In genomic region chr4:78601013-78601412, GRCh38 we compare ENCODE assay signal across 16 cellular contexts. TPM values are rescaled to one million over a fixed set of nuclear protein-coding genes. Genes with fewer than 3 reads are reported as not detected.
DNase-seq lines count a peak whose midpoint lies in the region; ATAC-seq, FAIRE-seq and TF ChIP-seq lines count a peak whose summit lies in the region.
"Had no signal": no experiment of that assay in that cellular context is flagged by ENCODE, and none has a peak within 500 bp of the region (broad histone marks: within the 10 kb centered on the region; RNA-seq: fewer than 3 reads in every experiment).

No MANE protein-coding gene starts in this region.

- H3K27ac ChIP-seq in GM12878 (ENCODE audit: control insufficient read depth, insufficient read depth): no peak overlapping the region
- H3K27ac ChIP-seq: BLaER1 had no signal

- TF ChIP-seq CTCF in GM12878 (IDR thresholded peaks at IDR 0.05 in 2 of 3, conservative IDR thresholded peaks at IDR 0.05 in 1 of 3; ENCODE audit: control insufficient read depth in 2 of 3, extremely low read depth in 1 of 3, insufficient read depth in 1 of 3, low read depth in 3 of 3, low read length in 3 of 3): peak in 1 of 3 experiments; percentile 16; a peak in 1 of 6 replicates

- WGBS in GM12878 (ENCODE audit: insufficient coverage, insufficient replicate concordance, low lambda C conversion rate, missing lambda C conversion rate): 2% methylated on average over 7 of the region's 7 CpGs

- peak; percentile 44 to 83; a peak in 3 of 4 replicates for TF ChIP-seq EP300 in GM12878 (IDR thresholded peaks at IDR 0.05; ENCODE audit: borderline replicate concordance in 1 of 2, control insufficient read depth in 1 of 2, low read depth in 2 of 2, low read length in 2 of 2)

- intact Hi-C loops in GM12878 (cut with micrococcal nuclease; ENCODE audit: unreplicated experiment): no loop called here

- no TSS peak for BruUV-seq in GM12878 (replicated peaks; lab: Mats Ljungman, UMichigan)

- no peaks in the 10 kb centered on the region for H3K27me3 ChIP-seq in GM12878 (replicated peaks in 1 of 2; ENCODE audit: control insufficient read depth in 2 of 2, insufficient read depth in 2 of 2, low read length in 1 of 2)
- H3K27me3 ChIP-seq: BLaER1 had no signal

- H3K4me1 ChIP-seq in GM12878 (ENCODE audit: control insufficient read depth, insufficient read depth, low read length): no peaks in the 10 kb centered on the region

- no peaks in the 10 kb centered on the region for H3K79me2 ChIP-seq in GM12878 (ENCODE audit: control insufficient read depth, insufficient read depth, low read length)

- H2AFZ ChIP-seq in GM12878 (ENCODE audit: control insufficient read depth, low read depth, low read length): no peak overlapping the region

- ATAC-seq in GM19452 (IDR thresholded peaks at IDR 0.05; ENCODE audit: unreplicated experiment) (peak; percentile 61), HG03039 (IDR thresholded peaks at IDR 0.05; ENCODE audit: unreplicated experiment) (peak; percentile 92), GM12878 (peak; percentile 92), SK-N-SH treated with all-trans-retinoic acid at 6 μM for 48 hours (no peak)
- ATAC-seq: naive thymus-derived CD4-positive, alpha-beta T cell had no signal

- in situ Hi-C loops in GM12878 (cut with MboI): no loop called here

- H3K36me3 ChIP-seq in GM12878 (ENCODE audit: control insufficient read depth in 2 of 2, insufficient read depth in 2 of 2, low read length in 1 of 2): no peaks in the 10 kb centered on the region
- H3K36me3 ChIP-seq: BLaER1 had no signal

- no peak for DNase-seq in GM12892 (ENCODE audit: insufficient read length)
- DNase-seq in GM12878 (ENCODE audit: low read depth, low spot score): peak; percentile 63
- no peak for DNase-seq in NK-92 treated with Interleukin-12 subunit alpha and Interleukin-12 subunit beta, amount 100 ng/mL, for 24 hours (lab: John Stamatoyannopoulos, UW)
- DNase-seq in DMS153 treated with DMSO at 0.1 percent for 48 hours (lab: John Stamatoyannopoulos, UW; ENCODE audit: unreplicated experiment): no peak
- DNase-seq in NCI-H2196 treated with DMSO at 0.1 percent for 48 hours (lab: John Stamatoyannopoulos, UW; ENCODE audit: unreplicated experiment): no peak
- DNase-seq: activated B cell treated with CpG ODN at 0.5 μM for 24 hours; activated T-cell treated with anti-CD3 and anti-CD28 coated beads, Interleukin-2, amount 50 U/mL, for 48 hours; naive thymus-derived CD4-positive, alpha-beta T cell; NCI-H187; RPMI8226; stimulated activated CD4-positive, alpha-beta T cell treated with anti-CD3 and anti-CD28 coated beads, Interleukin-15, amount 100 ng/mL, for 24 hours had no signal

- no peak for TF ChIP-seq POLR2A in GM12892 (IDR thresholded peaks at IDR 0.05; ENCODE audit: low read depth, low read length)
- TF ChIP-seq POLR2A in GM12878 (IDR thresholded peaks at IDR 0.05; ENCODE audit: low read depth, low read length): no peak

- H4K20me1 ChIP-seq in GM12878 (ENCODE audit: control insufficient read depth, insufficient read depth): no peaks in the 10 kb centered on the region; the same call in 1 of the 2 replicates
- H4K20me1 ChIP-seq: BLaER1 had no signal

- H3K9ac ChIP-seq in GM12878 (ENCODE audit: control insufficient read depth, insufficient read depth, low read length): no peak overlapping the region
- H3K9ac ChIP-seq: BLaER1 had no signal

- H3K4me2 ChIP-seq in GM12878 (ENCODE audit: control insufficient read depth, insufficient read depth): no peak overlapping the region
- H3K4me2 ChIP-seq: BLaER1 had no signal

- CTCF ChIA-PET in GM12878 (lab: Yijun Ruan, JAX): interaction anchor here (1.0 to 4.5 kb wide), 7 partner anchors 9 to 541 kb away, joined by 3 to 26 read pairs (median 15); no protein-coding TSS in a partner anchor

- no peak for TF ChIP-seq RAD21 in GM12878 (IDR thresholded peaks at IDR 0.05; ENCODE audit: insufficient read depth, low read depth, low read length)

- no peak overlapping the region for H3K4me3 ChIP-seq in GM12878
- H3K4me3 ChIP-seq: BLaER1 had no signal

- H3K9me3 ChIP-seq in GM12878 (replicated peaks; ENCODE audit: control insufficient read depth, insufficient read depth, low read length): no peaks in the 10 kb centered on the region; the same call in 2 of the 3 replicates
- H3K9me3 ChIP-seq: BLaER1 had no signal

- POLR2A ChIA-PET in GM12878 (lab: Charles Lee): interaction anchor here (0.7 to 2.7 kb wide), 3 partner anchors 9 to 153 kb away, joined by 3 to 8 read pairs (median 3); no protein-coding TSS in a partner anchor

- RAD21 ChIA-PET in GM12878 (lab: Charles Lee; ENCODE audit: unreplicated experiment): interaction anchor here (1.0 to 4.9 kb wide), 10 partner anchors 9 to 542 kb away, joined by 3 to 35 read pairs (median 6); no protein-coding TSS in a partner anchor

- SMC1A ChIA-PET in GM12878 (lab: Charles Lee; ENCODE audit: uncharacterized antibody, unreplicated experiment): interaction anchor here (0.8 to 16.9 kb wide), 18 partner anchors 10 to 641 kb away, joined by 3 to 197 read pairs (median 4); no protein-coding TSS in a partner anchor

- FAIRE-seq in GM12892 (lab: Jason Lieb, UNC) (peak; percentile 67), GM12878 (lab: Jason Lieb, UNC) (peak; percentile 85)
- FAIRE-seq: H54 had no signal

TF ChIP-seq in GM12878, 131 proteins besides CTCF, POLR2A, EP300 and RAD21 (continues in another document):
- no peak for TF ChIP-seq CBFB (IDR thresholded peaks at IDR 0.05; ENCODE audit: low read depth)
- TF ChIP-seq TCF3 (IDR thresholded peaks at IDR 0.05; ENCODE audit: borderline replicate concordance, insufficient read depth, low read depth, low read length): no peak
- TF ChIP-seq NR2C2 (IDR thresholded peaks at IDR 0.05; ENCODE audit: borderline replicate concordance, control insufficient read depth, insufficient read length, low read depth): no peak
- peak; percentile 69; the same call in 1 of the 2 replicates for TF ChIP-seq BMI1 (IDR thresholded peaks at IDR 0.05; ENCODE audit: borderline replicate concordance)
- 0 out of 2 replicates have a peak, but pooled peaks have one; percentile 53 for TF ChIP-seq PAX5 (IDR thresholded peaks at IDR 0.05; ENCODE audit: borderline replicate concordance, low read depth, low read length)
- no peak for TF ChIP-seq MEF2A (IDR thresholded peaks at IDR 0.05; ENCODE audit: insufficient read depth, low read depth, low read length)
- peak; percentile 25; the same call in 1 of the 2 replicates for TF ChIP-seq SMC3 (IDR thresholded peaks at IDR 0.05; ENCODE audit: borderline replicate concordance, low read length)

TF ChIP-seq in SK-N-SH treated with all-trans-retinoic acid at 6 μM for 48 hours, 23 proteins besides CTCF, POLR2A, EP300 and RAD21 (continues in another document):
- no peak for TF ChIP-seq POU6F1 (CRISPR knock-in tag; IDR thresholded peaks at IDR 0.05; ENCODE audit: borderline replicate concordance, low read depth)
- TF ChIP-seq TSHZ2 (CRISPR knock-in tag; IDR thresholded peaks at IDR 0.05): no peak

RNA-seq across cellular contexts. Expression of gene ANXA3, which starts 49.4 kb away (rescaled TPM):
- polyA plus RNA-seq in GM12892 (2012; ENCODE audit: missing spikeins): 0.30 TPM
- total RNA-seq in GM12878 (2013; cell fraction: nucleolus; rRNA removed): 1.3 and 3.0 TPM in 2 replicates
- total RNA-seq in GM12878 (2014; rRNA removed) (0.28 and 0.33 TPM in 2 replicates), GM12878 (2014; rRNA removed; fragmentation: Illumina TruSeq; extraction: Trizol) (0.58 and 0.78 TPM in 2 replicates), GM12878 (2021) (1.1 and 1.2 TPM in 2 replicates)
- not detected for polyA plus RNA-seq in GM12878 (2011; ENCODE audit: low read depth)
- polyA plus RNA-seq in GM12878 (2011; rRNA removed) (14.7 and 23.4 TPM in 2 replicates), GM12878 (2014; fragmentation: Illumina TruSeq; extraction: Trizol) (0.85 and 0.89 TPM in 2 replicates), GM12878 (2014; fragmentation: Nextera tagmentation; extraction: Ambion mirVana) (under 1 TPM; 0.90 to 0.92 TPM), GM12878 (2014; rRNA removed) (0.32 and 0.74 TPM in 2 replicates), GM12878 (2016; fragmentation: Nextera tagmentation; extraction: Ambion mirVana) (1 to 10 TPM; 1.2 to 2.1 TPM)
- 12.7 and 13.3 TPM in 2 replicates for polyA plus RNA-seq in GM12878 (2011; cell fraction: cytosol; rRNA removed)
- 10.1 and 13.7 TPM in 2 replicates for polyA plus RNA-seq in GM12878 (2011; cell fraction: nucleus; rRNA removed)
- polyA plus RNA-seq in GM12878 (2012): not detected in 2 replicates
- polyA minus RNA-seq in GM12878 (2011; rRNA and poly(A)+ RNA removed): 11.5 and 13.7 TPM in 2 replicates
- polyA minus RNA-seq in GM12878 (2011; cell fraction: cytosol; rRNA and poly(A)+ RNA removed): 6.5 and 14.3 TPM in 2 replicates
- 8.3 and 8.7 TPM in 2 replicates for polyA minus RNA-seq in GM12878 (2011; cell fraction: nucleus; rRNA and poly(A)+ RNA removed)
- polyA plus RNA-seq: naive thymus-derived CD4-positive, alpha-beta T cell had no signal
